18 cellular contexts compared by ENCODE assay signal in genomic region chr11:2002807-2003206, GRCh38. TPM values are rescaled to one million over a fixed set of nuclear protein-coding genes. Genes with fewer than 3 reads are reported as not detected.
DNase-seq lines count a peak whose midpoint lies in the region; ATAC-seq, FAIRE-seq and TF ChIP-seq lines count a peak whose summit lies in the region.
"Had no signal": no experiment of that assay in that cellular context is flagged by ENCODE, and none has a peak within 500 bp of the region (broad histone marks: within the 10 kb centered on the region; RNA-seq: fewer than 3 reads in every experiment).

No MANE protein-coding gene starts in this region.

- no peaks in the 10 kb centered on the region for H3K9me3 Mint-ChIP-seq in natural killer cell

- H3K36me3 Mint-ChIP-seq in natural killer cell, result no peaks in the 10 kb centered on the region

- H3K4me1 ChIP-seq in body of pancreas, result no peaks in the 10 kb centered on the region
- H3K4me1 ChIP-seq: vagina had no signal

- no peak for DNase-seq in activated CD4-positive, CD25-positive, alpha-beta regulatory T cell (lab: John Stamatoyannopoulos, UW)
- DNase-seq in GM12892 (ENCODE audit: insufficient read length) (no peak), body of pancreas (no peak), natural killer cell (no peak)
- DNase-seq: activated CD4-positive, alpha-beta T cell treated with anti-CD3 and anti-CD28 coated beads, Interleukin-2, amount 50 U/mL, for 1 hour; activated naive CD4-positive, alpha-beta T cell treated with Interleukin-2 at 50 U/mL for 16 hours; glutamatergic neuron; left cardiac atrium; NCI-H1417; NCI-H524 treated with DMSO at 0.1 percent for 48 hours; RPMI8226; SW 1271 had no signal

- no peak overlapping the region for H3K4me3 ChIP-seq in body of pancreas
- H3K4me3 ChIP-seq: vagina had no signal

- no peak overlapping the region for H3K27ac ChIP-seq in body of pancreas
- H3K27ac ChIP-seq: vagina had no signal

- TF ChIP-seq POLR2A in GM12892 (IDR thresholded peaks at IDR 0.05; ENCODE audit: low read depth, low read length) (no peak), body of pancreas (IDR thresholded peaks at IDR 0.05) (no peak)

- H3K4me3 Mint-ChIP-seq in natural killer cell, result no peak overlapping the region

- peak; percentile 57 to 62 for ATAC-seq in activated CD4-positive, CD25-positive, alpha-beta regulatory T cell treated with anti-CD3 and anti-CD28 coated beads, Interleukin-2, amount 50 U/mL, for 24 hours
- ATAC-seq in body of pancreas (peak; percentile 64), natural killer cell (peak; percentile 57 to 61 (median 59)), HG03442 (IDR thresholded peaks at IDR 0.05; ENCODE audit: unreplicated experiment) (no peak), HG03460 (IDR thresholded peaks at IDR 0.05; ENCODE audit: unreplicated experiment) (no peak), GM19035 (IDR thresholded peaks at IDR 0.05; ENCODE audit: unreplicated experiment) (no peak)
- ATAC-seq: HCT116 had no signal

- FAIRE-seq in GM12892 (lab: Jason Lieb, UNC), result peak; percentile 89

- no peaks in the 10 kb centered on the region for H3K36me3 ChIP-seq in body of pancreas (replicated peaks in 1 of 2; ENCODE audit: insufficient read depth in 1 of 2, low read depth in 2 of 2)
- H3K36me3 ChIP-seq: vagina had no signal

- no peaks in the 10 kb centered on the region for H3K4me1 Mint-ChIP-seq in natural killer cell

- no peaks in the 10 kb centered on the region for H3K27me3 ChIP-seq in body of pancreas
- H3K27me3 ChIP-seq: vagina had no signal

- no peak overlapping the region for H3K27ac Mint-ChIP-seq in natural killer cell

- no CpG with 5 or more reads among the region's 19 CpGs for WGBS in body of pancreas, 2 donors

- TF ChIP-seq CTCF in body of pancreas (IDR thresholded peaks at IDR 0.05) (no peak), natural killer cell (IDR thresholded peaks at IDR 0.05) (no peak)

- no peaks in the 10 kb centered on the region for H3K27me3 Mint-ChIP-seq in natural killer cell (ENCODE audit: low read depth in 2 of 2)

- H3K9me3 ChIP-seq in body of pancreas, result no peaks in the 10 kb centered on the region
- H3K9me3 ChIP-seq: vagina had no signal

- intact Hi-C loops in body of pancreas (cut with DNase I) (no loop called here), natural killer cell (cut with micrococcal nuclease) (no loop called here)

RNA-seq across cellular contexts. Expression of gene H19, which starts 5.2 kb away (rescaled TPM):
- 2.1 TPM for polyA plus RNA-seq in GM12892 (2012; ENCODE audit: missing spikeins)
- 100 to 1,000 TPM; 151 to 234 TPM for total RNA-seq in body of pancreas
- total RNA-seq in natural killer cell, result not detected

RNA-seq across cellular contexts. Expression of gene MRPL23, which starts 55.7 kb away (rescaled TPM):
- 68.8 TPM for polyA plus RNA-seq in GM12892 (2012; ENCODE audit: missing spikeins)
- total RNA-seq in body of pancreas, result 10 to 100 TPM; 40.2 to 83.4 TPM
- total RNA-seq in natural killer cell, result 10 to 100 TPM; 31.2 to 35.4 (median 32.8) TPM

Comparison
In these comparisons a context has a peak if more than half of its experiments do, and no peak if none do; other contexts are left out.
1. ATAC-seq: peak in activated CD4-positive, CD25-positive, alpha-beta regulatory T cell treated with anti-CD3 and anti-CD28 coated beads, Interleukin-2, amount 50 U/mL, for 24 hours (2 of 2), body of pancreas (single experiment) and natural killer cell (3 of 3); none in HG03442 (single experiment), HG03460 (single experiment) and GM19035 (single experiment).
2. RNA of gene H19, which starts 5.2 kb away (total RNA-seq): 151 to 234 TPM in body of pancreas; not detected in natural killer cell; every median in the first group is over 100 times any median in the second.